Comparison of ENCODE assay signal across 32 cellular contexts in genomic region chr2:168190590-168191336, GRCh38. TPM values are rescaled to one million over a fixed set of nuclear protein-coding genes. Genes with fewer than 3 reads are reported as not detected.
DNase-seq lines count a peak whose midpoint lies in the region; ATAC-seq and TF ChIP-seq lines count a peak whose summit lies in the region.
"Had no signal": no experiment of that assay in that cellular context is flagged by ENCODE, and none has a peak within 500 bp of the region (broad histone marks: within the 10 kb centered on the region; RNA-seq: fewer than 3 reads in every experiment).

No MANE protein-coding gene starts in this region.

- peak overlapping the region; percentile 15 for H3K4me3 Mint-ChIP-seq in Calu3 (ENCODE audit: low read depth, unreplicated experiment)
- no peak overlapping the region for H3K4me3 Mint-ChIP-seq in neural progenitor cell
- H3K4me3 Mint-ChIP-seq: activated CD4-positive, alpha-beta memory T cell treated with anti-CD3 and anti-CD28 coated beads for 36 hours; effector memory CD8-positive, alpha-beta T cell; T-cell had no signal

- intact Hi-C loops in Calu3 (cut with micrococcal nuclease; ENCODE audit: unreplicated experiment), result loop anchor here (5.0 kb wide), 2 partner anchors 53 to 57 kb away; partner anchors contain the start of gene STK39
- intact Hi-C loops in PC-3 (cut with micrococcal nuclease), result loop anchor here (5.0 kb wide), 3 partner anchors 33 to 57 kb away; partner anchors contain the start of gene STK39

- H2AFZ ChIP-seq in PC-3 (ENCODE audit: low read length) (no peak overlapping the region), neural progenitor cell (replicated peaks) (no peak overlapping the region)

- ATAC-seq in PC-3, result no peak
- ATAC-seq: effector memory CD8-positive, alpha-beta T cell; heart left ventricle; T-cell had no signal

- H3K36me3 Mint-ChIP-seq in Calu3 (ENCODE audit: insufficient read depth, unreplicated experiment) (peaks cover 31% of the 10 kb centered on the region), neural progenitor cell (no peaks in the 10 kb centered on the region)
- H3K36me3 Mint-ChIP-seq: activated CD4-positive, alpha-beta memory T cell treated with anti-CD3 and anti-CD28 coated beads for 36 hours had no signal

- no peak for TF ChIP-seq CTCF in Calu3 (IDR thresholded peaks at IDR 0.05; ENCODE audit: unreplicated experiment)
- TF ChIP-seq CTCF in PC-3 (conservative IDR thresholded peaks at IDR 0.05; ENCODE audit: low read depth, low read length), result no peak
- TF ChIP-seq CTCF in neural progenitor cell (IDR thresholded peaks at IDR 0.05), result no peak

- H3K9me3 ChIP-seq in PC-3 (ENCODE audit: low read length) (no peaks in the 10 kb centered on the region), neural progenitor cell (ENCODE audit: low read depth) (no peaks in the 10 kb centered on the region)
- H3K9me3 ChIP-seq: A549, heart left ventricle, stomach, tibial nerve had no signal

- H3K4me3 ChIP-seq in PC-3 (ENCODE audit: low read length), result no peak overlapping the region
- H3K4me3 ChIP-seq in neural progenitor cell, result no peak overlapping the region
- H3K4me3 ChIP-seq: A549, cardiac muscle cell, coronary artery, heart left ventricle, lung, stomach, tibial nerve had no signal

- H3F3A ChIP-seq in PC-3 (ENCODE audit: low read length, unreplicated experiment) (no peaks in the 10 kb centered on the region), neural progenitor cell (ENCODE audit: low read depth) (peaks cover 32% of the 10 kb centered on the region)

- H3K36me3 ChIP-seq in PC-3 (ENCODE audit: low read depth, low read length) (no peaks in the 10 kb centered on the region), neural progenitor cell (no peaks in the 10 kb centered on the region)
- H3K36me3 ChIP-seq: cardiac muscle cell, heart left ventricle, stomach, tibial nerve had no signal

- H3K4me2 ChIP-seq in PC-3 (ENCODE audit: low read length), result peak overlapping the region; percentile 64
- peak overlapping the region; percentile 18 for H3K4me2 ChIP-seq in neural progenitor cell

- H3K27ac ChIP-seq in PC-3 (ENCODE audit: low read length), result peak overlapping the region; percentile 77
- peak overlapping the region; percentile 55 for H3K27ac ChIP-seq in epithelial cell of prostate
- no peak overlapping the region for H3K27ac ChIP-seq in neural progenitor cell
- H3K27ac ChIP-seq: cardiac muscle cell, coronary artery, foreskin keratinocyte, heart left ventricle, HL-60, tibial nerve had no signal

- DNase-seq in Calu3, result no peak
- DNase-seq in PC-3, result peak; percentile 9
- no peak for DNase-seq in epithelial cell of prostate (ENCODE audit: low read depth, low spot score)
- peak; percentile 72 for DNase-seq in neural progenitor cell (ENCODE audit: low spot score)
- no peak for DNase-seq in T-helper 2 cell
- DNase-seq in midbrain (lab: John Stamatoyannopoulos, UW), result no peak
- DNase-seq in NCI-H2029 (lab: John Stamatoyannopoulos, UW), result no peak
- no peak for DNase-seq in dermis blood vessel endothelial cell
- DNase-seq: activated CD4-positive, alpha-beta memory T cell treated with anti-CD3 and anti-CD28 coated beads for 36 hours; activated CD4-positive, CD25-positive, alpha-beta regulatory T cell treated with anti-CD3 and anti-CD28 coated beads, Interleukin-2, amount 50 U/mL, for 72 hours; activated CD8-positive, alpha-beta memory T cell treated with anti-CD3 and anti-CD28 coated beads, Interleukin-2, amount 50 U/mL, for 4 hours; activated naive CD4-positive, alpha-beta T cell treated with anti-CD3 and anti-CD28 coated beads, Interleukin-2, amount 50 U/mL, for 16 hours; amniotic stem cell; DMS79; effector memory CD8-positive, alpha-beta T cell; heart left ventricle; NCI-H1048; NCI-H187; NCI-H2171 treated with DMSO at 0.1 percent for 48 hours; NCI-H524; nucleus accumbens; stimulated activated CD4-positive, alpha-beta T cell treated with anti-CD3 and anti-CD28 coated beads, Interleukin-1b, Interleukin-23, amount 100 ng/mL, for 48 hours; stimulated activated CD8-positive, alpha-beta memory T cell treated with anti-CD3 and anti-CD28 coated beads, Interleukin-4, amount 100 ng/mL, for 48 hours; stomach; T-cell had no signal

- H3K79me2 ChIP-seq in PC-3 (ENCODE audit: low read length) (peaks cover 80% of the 10 kb centered on the region), neural progenitor cell (ENCODE audit: low read depth) (no peaks in the 10 kb centered on the region)

- H3K9me2 ChIP-seq in PC-3 (replicated peaks; ENCODE audit: low read length), result no peaks in the 10 kb centered on the region

- no peaks in the 10 kb centered on the region for H4K20me1 ChIP-seq in PC-3 (ENCODE audit: low read length)
- peaks cover 8% of the 10 kb centered on the region for H4K20me1 ChIP-seq in neural progenitor cell (ENCODE audit: low read depth)

- H3K27me3 Mint-ChIP-seq in Calu3 (ENCODE audit: unreplicated experiment) (no peaks in the 10 kb centered on the region), neural progenitor cell (ENCODE audit: insufficient read depth, low read depth) (peaks cover 4% of the 10 kb centered on the region)
- H3K27me3 Mint-ChIP-seq: activated CD4-positive, alpha-beta memory T cell treated with anti-CD3 and anti-CD28 coated beads for 36 hours; effector memory CD8-positive, alpha-beta T cell; T-cell had no signal

- peak overlapping the region; percentile 96 for H3K27ac Mint-ChIP-seq in Calu3 (ENCODE audit: unreplicated experiment)
- H3K27ac Mint-ChIP-seq in neural progenitor cell, result peak overlapping the region; percentile 30
- H3K27ac Mint-ChIP-seq: activated CD4-positive, alpha-beta memory T cell treated with anti-CD3 and anti-CD28 coated beads for 36 hours; T-cell had no signal

- peaks cover 54% of the 10 kb centered on the region for H3K4me1 ChIP-seq in PC-3 (ENCODE audit: insufficient read depth, low read length)
- H3K4me1 ChIP-seq in neural progenitor cell, result peaks cover 65% of the 10 kb centered on the region

- no peak overlapping the region for H3K9ac ChIP-seq in PC-3 (ENCODE audit: low read length)
- no peak overlapping the region for H3K9ac ChIP-seq in neural progenitor cell

- POLR2A ChIA-PET in PC-3 (lab: Charles Lee; ENCODE audit: unreplicated experiment), result no interaction called here

- H3K27me3 ChIP-seq in PC-3 (ENCODE audit: low read length) (no peaks in the 10 kb centered on the region), neural progenitor cell (no peaks in the 10 kb centered on the region)
- H3K27me3 ChIP-seq: cardiac muscle cell, foreskin keratinocyte, heart left ventricle, stomach, tibial nerve had no signal

- H3K4me1 Mint-ChIP-seq in Calu3 (ENCODE audit: low read depth, unreplicated experiment) (peaks cover 80% of the 10 kb centered on the region), neural progenitor cell (peaks cover 45% of the 10 kb centered on the region)

- H3K9me3 Mint-ChIP-seq in Calu3 (ENCODE audit: low read depth, unreplicated experiment) (no peaks in the 10 kb centered on the region), neural progenitor cell (no peaks in the 10 kb centered on the region)
- H3K9me3 Mint-ChIP-seq: activated CD4-positive, alpha-beta memory T cell treated with anti-CD3 and anti-CD28 coated beads for 36 hours; effector memory CD8-positive, alpha-beta T cell; T-cell had no signal

- BruUV-seq in Calu3 (replicated peaks; lab: Mats Ljungman, UMichigan), result no TSS peak
- no TSS peak for BruUV-seq in PC-3 (replicated peaks; lab: Mats Ljungman, UMichigan)

- CTCF ChIA-PET in Calu3 (lab: Charles Lee), result interaction anchor here (1.9 kb wide), 1 partner anchor 72 kb away, joined by 6 read pairs; no protein-coding TSS in a partner anchor
- CTCF ChIA-PET in PC-3 (lab: Charles Lee), result no interaction called here

RNA-seq across cellular contexts. Expression of gene STK39, which starts 56.6 kb away (rescaled TPM):
- total RNA-seq in Calu3 (2022) (100 and 110 TPM in 2 replicates), PC-3 (2014; rRNA removed) (17.9 and 20.8 TPM in 2 replicates), neural progenitor cell (ENCODE audit: low replicate concordance) (18.5 and 23.8 TPM in 2 replicates), dermis blood vessel endothelial cell (2.4 and 2.7 TPM in 2 replicates)

Comparison
In these comparisons a context has a peak if more than half of its experiments do, and no peak if none do; other contexts are left out.
1. DNase-seq: peak in PC-3 (single experiment) and neural progenitor cell (single experiment); none in Calu3 (single experiment), epithelial cell of prostate (single experiment), T-helper 2 cell (0 of 5), midbrain (single experiment), NCI-H2029 (single experiment) and dermis blood vessel endothelial cell (single experiment).